ENCODE assay signal across 24 cellular contexts in genomic region chr16:73912311-73912710, GRCh38.
"Had no signal": no experiment of that assay in that cellular context is flagged by ENCODE, and none has a peak within 500 bp of the region (broad histone marks: within the 10 kb centered on the region; RNA-seq: fewer than 3 reads in every experiment).

No MANE protein-coding gene starts in this region.

- H3K4me3 ChIP-seq: coronary artery, esophagus muscularis mucosa, lower lobe of right lung, pancreas, prostate gland, right atrium auricular region, smooth muscle cell, tibial artery had no signal

- H3K9me3 ChIP-seq: esophagus muscularis mucosa, lower lobe of right lung, pancreas, prostate gland, right atrium auricular region, tibial artery had no signal

- H3K4me1 Mint-ChIP-seq: immature natural killer cell; memory B cell; naive thymus-derived CD4-positive, alpha-beta T cell; stimulated activated naive CD8-positive, alpha-beta T cell treated with anti-CD3 and anti-CD28 coated beads, Interleukin-15, amount 100 ng/mL, for 72 hours had no signal

- H3K36me3 ChIP-seq: esophagus muscularis mucosa, lower lobe of right lung, pancreas, prostate gland, right atrium auricular region, tibial artery had no signal

- DNase-seq: dermis blood vessel endothelial cell; effector memory CD4-positive, alpha-beta T cell; foreskin melanocyte; immature natural killer cell; left ventricle myocardium superior; lower lobe of right lung; naive thymus-derived CD4-positive, alpha-beta T cell; nephron progenitor cell; pancreas; stimulated activated CD4-positive, alpha-beta T cell treated with anti-CD3 and anti-CD28 coated beads, Interleukin-12 subunit alpha, Interleukin-12 subunit beta, amount 100 ng/mL, for 4 hours; stimulated activated CD4-positive, alpha-beta T cell treated with anti-CD3 and anti-CD28 coated beads, Interleukin-1b, Interleukin-23, amount 100 ng/mL, for 48 hours; stimulated activated CD4-positive, alpha-beta T cell treated with anti-CD3 and anti-CD28 coated beads, Interleukin-4, amount 100 ng/mL, for 1 hour; stimulated activated CD8-positive, alpha-beta memory T cell treated with anti-CD3 and anti-CD28 coated beads, Interleukin-4, amount 100 ng/mL, for 48 hours; stimulated activated naive CD4-positive, alpha-beta T cell; stimulated activated naive CD8-positive, alpha-beta T cell treated with anti-CD3 and anti-CD28 coated beads, Interleukin-15, amount 100 ng/mL, for 72 hours; tibial artery had no signal

- ATAC-seq: left ventricle myocardium superior; lower lobe of right lung; naive thymus-derived CD4-positive, alpha-beta T cell; pancreas; sciatic nerve; stimulated activated naive CD8-positive, alpha-beta T cell treated with anti-CD3 and anti-CD28 coated beads, Interleukin-15, amount 100 ng/mL, for 72 hours had no signal

- H3K4me3 Mint-ChIP-seq: immature natural killer cell; memory B cell; nephron progenitor cell; stimulated activated naive CD8-positive, alpha-beta T cell treated with anti-CD3 and anti-CD28 coated beads, Interleukin-15, amount 100 ng/mL, for 72 hours; type B pancreatic cell had no signal

- H3K4me1 ChIP-seq: esophagus muscularis mucosa, lower lobe of right lung, pancreas, prostate gland, right atrium auricular region had no signal

- H3K4me2 ChIP-seq: smooth muscle cell had no signal

- H3K27me3 ChIP-seq: right atrium auricular region, tibial artery had no signal

- H3K27me3 Mint-ChIP-seq: stimulated activated naive CD8-positive, alpha-beta T cell treated with anti-CD3 and anti-CD28 coated beads, Interleukin-15, amount 100 ng/mL, for 72 hours had no signal

- H3K27ac ChIP-seq: coronary artery, esophagus muscularis mucosa, lower lobe of right lung, pancreas, prostate gland, right atrium auricular region, tibial artery had no signal

- H3K27ac Mint-ChIP-seq: immature natural killer cell; memory B cell; naive thymus-derived CD4-positive, alpha-beta T cell; nephron progenitor cell; stimulated activated naive CD8-positive, alpha-beta T cell treated with anti-CD3 and anti-CD28 coated beads, Interleukin-15, amount 100 ng/mL, for 72 hours; type B pancreatic cell had no signal

- H3K9me3 Mint-ChIP-seq: nephron progenitor cell; stimulated activated naive CD8-positive, alpha-beta T cell treated with anti-CD3 and anti-CD28 coated beads, Interleukin-15, amount 100 ng/mL, for 72 hours; type B pancreatic cell had no signal

- H3K36me3 Mint-ChIP-seq: immature natural killer cell; memory B cell; naive thymus-derived CD4-positive, alpha-beta T cell; type B pancreatic cell had no signal
